ENCODE assay signal across 12 cellular contexts in the genomic region with DNA sequence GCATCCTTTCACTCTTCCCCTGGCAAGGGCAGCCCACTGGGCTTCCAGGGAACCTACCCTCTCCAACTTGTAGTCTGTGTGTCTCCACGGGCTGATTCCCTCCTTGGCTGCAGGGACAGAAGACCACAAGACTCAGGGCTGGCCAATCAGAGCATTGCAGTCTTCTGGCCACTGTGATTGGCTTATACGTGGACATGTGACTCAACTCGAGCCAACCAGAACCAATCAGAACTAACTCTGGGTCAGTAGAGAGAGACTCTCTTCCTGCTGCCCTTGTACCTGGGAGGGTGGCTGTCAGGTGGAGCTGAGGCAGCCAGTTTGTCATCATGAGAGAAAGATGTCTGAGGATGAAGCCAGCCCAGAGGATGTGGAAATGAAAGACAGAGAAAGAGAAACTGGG.
A peak's percentile ranks its signal among the peaks of the same experiment; 100 is the strongest.
DNase-seq lines count a peak whose midpoint lies in the region; ATAC-seq and TF ChIP-seq lines count a peak whose summit lies in the region.
"Had no signal": no experiment of that assay in that cellular context is flagged by ENCODE, and none has a peak within 500 bp of the region (broad histone marks: within the 10 kb centered on the region; RNA-seq: fewer than 3 reads in every experiment).

No MANE protein-coding gene starts in this region.

- no peak overlapping the region for H3K4me3 ChIP-seq in MG63
- no peak overlapping the region for H3K4me3 ChIP-seq in esophagus muscularis mucosa
- no peak overlapping the region for H3K4me3 ChIP-seq in prostate gland

- H3K4me1 ChIP-seq in esophagus muscularis mucosa (peaks cover 56 to 92% (median 86%) of the 10 kb centered on the region in 4 donors), prostate gland (replicated peaks) (peaks cover 6% of the 10 kb centered on the region)

- H3K36me3 ChIP-seq in MG63 (no peaks in the 10 kb centered on the region), esophagus muscularis mucosa (no peaks in the 10 kb centered on the region), prostate gland (no peaks in the 10 kb centered on the region)

- H3K36me3 Mint-ChIP-seq in T-helper 2 cell treated with Interferon-gamma antibody and Interleukin-4, amounts not matched to agents 5 μg/mL and 100 μg/mL, for 36 hours (ENCODE audit: low read depth), result no peaks in the 10 kb centered on the region
- no peaks in the 10 kb centered on the region for H3K36me3 Mint-ChIP-seq in CD14-positive monocyte
- H3K36me3 Mint-ChIP-seq: activated naive CD4-positive, alpha-beta T cell treated with anti-CD3 and anti-CD28 coated beads, Interleukin-2, amount 50 U/mL, for 24 hours; IgD-negative memory B cell had no signal

- no peaks in the 10 kb centered on the region for H3K9me3 Mint-ChIP-seq in T-helper 2 cell treated with Interferon-gamma antibody and Interleukin-4, amounts not matched to agents 5 μg/mL and 100 μg/mL, for 36 hours
- peaks cover 0 to 3% (median 0%) of the 10 kb centered on the region in 7 donors for H3K9me3 Mint-ChIP-seq in CD14-positive monocyte
- H3K9me3 Mint-ChIP-seq: activated naive CD4-positive, alpha-beta T cell treated with anti-CD3 and anti-CD28 coated beads, Interleukin-2, amount 50 U/mL, for 24 hours had no signal

- H3K27ac Mint-ChIP-seq in T-helper 2 cell treated with Interferon-gamma antibody and Interleukin-4, amounts not matched to agents 5 μg/mL and 100 μg/mL, for 36 hours, result no peak overlapping the region
- H3K27ac Mint-ChIP-seq in CD14-positive monocyte, result no peak overlapping the region
- H3K27ac Mint-ChIP-seq: activated naive CD4-positive, alpha-beta T cell treated with anti-CD3 and anti-CD28 coated beads, Interleukin-2, amount 50 U/mL, for 24 hours; IgD-negative memory B cell had no signal

- H3K27ac ChIP-seq in esophagus muscularis mucosa (replicated peaks in 1 of 4) (peak overlapping the region; percentile 93 to 96 (median 94)), prostate gland (peak overlapping the region; percentile 8 to 49)

- ATAC-seq in HG02884 (IDR thresholded peaks at IDR 0.05; ENCODE audit: unreplicated experiment) (no peak), HG03045 (IDR thresholded peaks at IDR 0.05; ENCODE audit: unreplicated experiment) (no peak)

- no peaks in the 10 kb centered on the region for H3K27me3 Mint-ChIP-seq in T-helper 2 cell treated with Interferon-gamma antibody and Interleukin-4, amounts not matched to agents 5 μg/mL and 100 μg/mL, for 36 hours (ENCODE audit: low read depth)
- peaks cover 0 to 6% (median 5%) of the 10 kb centered on the region in 3 donors for H3K27me3 Mint-ChIP-seq in CD14-positive monocyte (ENCODE audit: low read depth in 3 of 3)
- H3K27me3 Mint-ChIP-seq: activated naive CD4-positive, alpha-beta T cell treated with anti-CD3 and anti-CD28 coated beads, Interleukin-2, amount 50 U/mL, for 24 hours had no signal

- DNase-seq in ELF-1 (ENCODE audit: low read depth, low spot score) (peak; percentile 26), MG63 (peak; percentile 52), esophagus muscularis mucosa (ENCODE audit: extremely low spot score) (no peak), prostate gland (ENCODE audit: low spot score) (no peak), CD14-positive monocyte (ENCODE audit: low spot score) (no peak)
- DNase-seq in T-helper 2 cell treated with Interferon-gamma antibody and Interleukin-4, amounts not matched to agents 5 μg/mL and 100 μg/mL, for 36 hours (ENCODE audit: low spot score), result no peak
- DNase-seq: NCI-H526; stimulated activated CD8-positive, alpha-beta memory T cell treated with anti-CD3 and anti-CD28 coated beads, Interleukin-4, amount 100 ng/mL, for 48 hours had no signal

- no peaks in the 10 kb centered on the region for H3K4me1 Mint-ChIP-seq in T-helper 2 cell treated with Interferon-gamma antibody and Interleukin-4, amounts not matched to agents 5 μg/mL and 100 μg/mL, for 36 hours (ENCODE audit: low read depth)
- peaks cover 5% of the 10 kb centered on the region for H3K4me1 Mint-ChIP-seq in CD14-positive monocyte
- H3K4me1 Mint-ChIP-seq: IgD-negative memory B cell had no signal

- no peak for TF ChIP-seq EP300 in esophagus muscularis mucosa (IDR thresholded peaks at IDR 0.05)

- WGBS in esophagus muscularis mucosa, result 68% methylated on average over 3 of the region's 3 CpGs
- 75% methylated on average over 3 of the region's 3 CpGs for WGBS in prostate gland

- TF ChIP-seq CTCF in esophagus muscularis mucosa (IDR thresholded peaks at IDR 0.05) (no peak), prostate gland (IDR thresholded peaks at IDR 0.05) (no peak), CD14-positive monocyte (IDR thresholded peaks at IDR 0.05) (no peak)

- H3K27me3 ChIP-seq in MG63 (no peaks in the 10 kb centered on the region), esophagus muscularis mucosa (no peaks in the 10 kb centered on the region), prostate gland (replicated peaks; ENCODE audit: insufficient read depth) (no peaks in the 10 kb centered on the region)

- H3K4me3 Mint-ChIP-seq in T-helper 2 cell treated with Interferon-gamma antibody and Interleukin-4, amounts not matched to agents 5 μg/mL and 100 μg/mL, for 36 hours, result no peak overlapping the region
- H3K4me3 Mint-ChIP-seq in CD14-positive monocyte, result no peak overlapping the region
- H3K4me3 Mint-ChIP-seq: activated naive CD4-positive, alpha-beta T cell treated with anti-CD3 and anti-CD28 coated beads, Interleukin-2, amount 50 U/mL, for 24 hours; IgD-negative memory B cell had no signal

- TF ChIP-seq POLR2A in esophagus muscularis mucosa (IDR thresholded peaks at IDR 0.05; ENCODE audit: low read depth) (no peak), prostate gland (IDR thresholded peaks at IDR 0.05) (no peak)

- intact Hi-C loops in esophagus muscularis mucosa (cut with DNase I), result no loop called here
- intact Hi-C loops in prostate gland (cut with DNase I), result loop anchor here (5.0 kb wide), 1 partner anchor 43 kb away; no protein-coding TSS in a partner anchor
- intact Hi-C loops in CD14-positive monocyte (cut with micrococcal nuclease), result no loop called here

- H3K9me3 ChIP-seq in MG63 (no peaks in the 10 kb centered on the region), esophagus muscularis mucosa (no peaks in the 10 kb centered on the region), prostate gland (no peaks in the 10 kb centered on the region)

Comparison
In these comparisons a context has a peak if more than half of its experiments do, and no peak if none do; other contexts are left out.
1. DNase-seq: peak in ELF-1 (single experiment) and MG63 (single experiment); none in esophagus muscularis mucosa (single experiment), prostate gland (single experiment), T-helper 2 cell treated with Interferon-gamma antibody and Interleukin-4, amounts not matched to agents 5 μg/mL and 100 μg/mL, for 36 hours (single experiment) and CD14-positive monocyte (single experiment).